14 cellular contexts compared by ENCODE assay signal in the genomic region with DNA sequence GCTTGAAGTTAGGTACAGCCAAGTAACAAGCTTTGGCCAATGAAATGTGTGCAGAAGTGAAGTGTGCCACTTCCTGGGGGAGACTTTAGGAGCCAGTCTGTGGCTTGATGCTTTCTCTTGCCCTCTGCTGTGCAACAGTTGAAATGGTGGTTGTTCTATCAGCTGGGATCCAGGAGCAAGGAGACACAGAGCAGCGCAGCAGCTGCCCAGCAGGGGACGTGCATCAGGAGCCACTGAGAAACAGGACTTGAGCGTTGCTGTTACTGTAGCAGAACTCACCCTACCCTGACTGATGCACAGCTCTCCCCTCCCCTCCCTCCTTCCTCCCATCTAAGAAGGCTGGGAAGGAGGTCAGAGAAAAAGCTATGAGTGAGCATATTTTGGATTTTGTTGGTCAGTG. TPM values are rescaled to one million over a fixed set of nuclear protein-coding genes. Genes with fewer than 3 reads are reported as not detected.
A peak's percentile ranks its signal among the peaks of the same experiment; 100 is the strongest.
DNase-seq lines count a peak whose midpoint lies in the region; ATAC-seq and TF ChIP-seq lines count a peak whose summit lies in the region.
"Had no signal": no experiment of that assay in that cellular context is flagged by ENCODE, and none has a peak within 500 bp of the region (broad histone marks: within the 10 kb centered on the region; RNA-seq: fewer than 3 reads in every experiment).

No MANE protein-coding gene starts in this region.

- TF ChIP-seq CTCF in AG04449 (IDR thresholded peaks at IDR 0.05; ENCODE audit: insufficient read depth, low read length, missing control alignments) (peak; percentile 3), ascending aorta (IDR thresholded peaks at IDR 0.05) (no peak), adrenal gland (IDR thresholded peaks at IDR 0.05) (no peak)

- H3K4me3 ChIP-seq in AG04449 (ENCODE audit: low read depth, low read length) (no peak overlapping the region), ascending aorta (no peak overlapping the region), mesenchymal stem cell (ENCODE audit: insufficient read depth in 1 of 2, low read depth in 1 of 2, low read length in 2 of 2) (no peak overlapping the region), adrenal gland (no peak overlapping the region)

- H2BK12ac ChIP-seq in mesenchymal stem cell (ENCODE audit: low read length in 2 of 2) = peak overlapping the region; percentile 60 to 95

- H3K4me1 ChIP-seq in ascending aorta = peaks cover 10 to 57% of the 10 kb centered on the region in 2 donors
- H3K4me1 ChIP-seq in mesenchymal stem cell (ENCODE audit: control insufficient read depth, insufficient read depth, low read depth, low read length) = peaks cover 28% of the 10 kb centered on the region
- peaks cover 19 to 33% of the 10 kb centered on the region in 2 donors for H3K4me1 ChIP-seq in adrenal gland (replicated peaks in 1 of 2)

- DNase-seq in AG04449 (ENCODE audit: low read depth, low spot score) = no peak
- DNase-seq in HCEC 1CT = peak; percentile 34
- no peak for DNase-seq in ascending aorta (ENCODE audit: low spot score in 2 of 2)
- DNase-seq in mesenchymal stem cell = no peak
- no peak for DNase-seq in NCI-H446 (lab: John Stamatoyannopoulos, UW)
- DNase-seq in adrenal gland = no peak
- DNase-seq: activated T-cell treated with anti-CD3 and anti-CD28 coated beads, Interleukin-2, amount 50 U/mL, for 1 hour; CD4-positive, CD25-positive, alpha-beta regulatory T cell; NCI-H510A had no signal

- ATAC-seq in HG02642 (IDR thresholded peaks at IDR 0.05; ENCODE audit: poor library complexity, unreplicated experiment) (no peak), GM21825 (IDR thresholded peaks at IDR 0.05; ENCODE audit: unreplicated experiment) (no peak)
- ATAC-seq: sciatic nerve, WTC11 had no signal

- no peaks in the 10 kb centered on the region for H3K36me3 ChIP-seq in ascending aorta
- H3K36me3 ChIP-seq in mesenchymal stem cell (ENCODE audit: control insufficient read depth in 1 of 2, insufficient read depth in 2 of 2, low read depth in 1 of 2, low read length in 2 of 2) = no peaks in the 10 kb centered on the region
- H3K36me3 ChIP-seq in adrenal gland (replicated peaks in 1 of 2) = no peaks in the 10 kb centered on the region

- H3K23ac ChIP-seq in mesenchymal stem cell (ENCODE audit: low read length in 2 of 2) = no peak overlapping the region

- no peak overlapping the region for H2AFZ ChIP-seq in mesenchymal stem cell (ENCODE audit: low read depth, low read length)

- no peak for TF ChIP-seq POLR2A in adrenal gland (IDR thresholded peaks at IDR 0.05)

- no peak overlapping the region for H3K4me2 ChIP-seq in mesenchymal stem cell (ENCODE audit: low read length, poor library complexity, severe bottlenecking)

- peak overlapping the region in 1 of 2 experiments; percentile 79 for H3K14ac ChIP-seq in mesenchymal stem cell (ENCODE audit: low read length in 2 of 2)

- WGBS in mesenchymal stem cell = 100% methylated on average over 1 of the region's 3 CpGs
- WGBS in adrenal gland, 4 donors = 88 to 100% (median 93%) methylated on average over 3 of the region's 3 CpGs

- peak overlapping the region; percentile 92 to 94 for H3K27ac ChIP-seq in ascending aorta
- H3K27ac ChIP-seq in mesenchymal stem cell (ENCODE audit: low read length, poor library complexity, severe bottlenecking) = no peak overlapping the region
- H3K27ac ChIP-seq in adrenal gland = peak overlapping the region in 1 of 5 donors; percentile 51

- H2BK120ac ChIP-seq in mesenchymal stem cell (ENCODE audit: low read depth, low read length) = peak overlapping the region; percentile 0

- peak overlapping the region; percentile 73 for H3K9ac ChIP-seq in mesenchymal stem cell (ENCODE audit: low read length)

- H2AK5ac ChIP-seq in mesenchymal stem cell (ENCODE audit: low read length, severe bottlenecking) = peak overlapping the region; percentile 77

- H4K8ac ChIP-seq in mesenchymal stem cell (ENCODE audit: low read length) = peak overlapping the region; percentile 41

- H3K18ac ChIP-seq in mesenchymal stem cell (ENCODE audit: low read depth in 1 of 2, low read length in 2 of 2) = peak overlapping the region; percentile 23 to 88

- CTCF ChIA-PET in AG04449 (lab: Yijun Ruan, JAX) = interaction anchor here (0.6 to 22.2 kb wide), 5 partner anchors 10 to 51 kb away, joined by 3 to 801 read pairs (median 4); a partner anchor contains a TSS

- no peaks in the 10 kb centered on the region for H3K79me1 ChIP-seq in mesenchymal stem cell (replicated peaks; ENCODE audit: low read length, poor library complexity, severe bottlenecking)

- H2BK5ac ChIP-seq in mesenchymal stem cell (ENCODE audit: low read depth, low read length, poor library complexity, severe bottlenecking) = no peak overlapping the region

- H4K91ac ChIP-seq in mesenchymal stem cell (ENCODE audit: low read length) = peak overlapping the region; percentile 15

- POLR2A ChIA-PET in AG04449 (lab: Yijun Ruan, JAX) = no interaction called here

- intact Hi-C loops in ascending aorta (cut with DNase I) = loop anchor here (10.0 kb wide), 1 partner anchor 512 kb away; a partner anchor contains a TSS
- intact Hi-C loops in adrenal gland (cut with DNase I) = no loop called here

- no peaks in the 10 kb centered on the region for H3K9me3 ChIP-seq in ascending aorta
- no peaks in the 10 kb centered on the region for H3K9me3 ChIP-seq in mesenchymal stem cell (ENCODE audit: control insufficient read depth, low read length)
- H3K9me3 ChIP-seq in adrenal gland (replicated peaks in 1 of 3) = no peaks in the 10 kb centered on the region

- H3K27me3 ChIP-seq in ascending aorta (no peaks in the 10 kb centered on the region), mesenchymal stem cell (ENCODE audit: control insufficient read depth in 1 of 2, insufficient read depth in 1 of 2, low read length in 2 of 2) (no peaks in the 10 kb centered on the region), adrenal gland (no peaks in the 10 kb centered on the region)

- peak overlapping the region; percentile 15 to 71 for H3K4ac ChIP-seq in mesenchymal stem cell (ENCODE audit: low read depth in 1 of 2, low read length in 2 of 2)

- H2BK15ac ChIP-seq in mesenchymal stem cell (ENCODE audit: low read depth, poor library complexity, severe bottlenecking) = peak overlapping the region; percentile 30

RNA-seq across cellular contexts. Expression of a gene that starts 18.9 kb away (rescaled TPM):
- total RNA-seq in ascending aorta = 377 TPM
- 0.10 TPM for polyA plus RNA-seq in mesenchymal stem cell (2013, experiment 1 of 2)
- 0.07 TPM for polyA plus RNA-seq in mesenchymal stem cell (2013, experiment 2 of 2)
- 100 to 1,000 TPM in 2 of 8 donors, 10 to 100 TPM in 6; 24.5 to 115 (median 63.1) TPM for total RNA-seq in adrenal gland
- 10 to 100 TPM in 2 of 3 donors, 1 to 10 TPM in 1; 8.0 to 47.3 (median 19.1) TPM for polyA plus RNA-seq in adrenal gland
- total RNA-seq: CD4-positive, CD25-positive, alpha-beta regulatory T cell had no signal
- polyA plus RNA-seq: CD4-positive, CD25-positive, alpha-beta regulatory T cell had no signal

RNA-seq across cellular contexts. Expression of a gene that starts 44.8 kb away (rescaled TPM):
- total RNA-seq in ascending aorta = 0.75 TPM
- 13.9 TPM for polyA plus RNA-seq in mesenchymal stem cell (2013, experiment 1 of 2)
- polyA plus RNA-seq in mesenchymal stem cell (2013, experiment 2 of 2) = 14.1 TPM
- total RNA-seq in adrenal gland = 10 to 100 TPM in 5 of 8 donors, 1 to 10 TPM in 3; 6.6 to 16.4 (median 11.9) TPM
- 10 to 100 TPM in 1 of 3 donors, 1 to 10 TPM in 2; 3.4 to 10.4 (median 9.6) TPM for polyA plus RNA-seq in adrenal gland

RNA-seq across cellular contexts. Expression of a gene that starts 49.4 kb away (rescaled TPM):
- 62.6 TPM for total RNA-seq in ascending aorta
- not detected for polyA plus RNA-seq in mesenchymal stem cell (2013, experiment 1 of 2)
- polyA plus RNA-seq in mesenchymal stem cell (2013, experiment 2 of 2) = not detected
- total RNA-seq in adrenal gland = 10 to 100 TPM in 1 of 8 donors, 1 to 10 TPM in 6, under 1 TPM in 1; 0.84 to 11.0 (median 3.5) TPM
- polyA plus RNA-seq in adrenal gland = under 1 TPM; 0.42 to 0.84 (median 0.56) TPM
- total RNA-seq: CD4-positive, CD25-positive, alpha-beta regulatory T cell; M059J had no signal
- polyA plus RNA-seq: CD4-positive, CD25-positive, alpha-beta regulatory T cell had no signal
